Comparison of ENCODE assay signal across 38 cellular contexts in the genomic region with DNA sequence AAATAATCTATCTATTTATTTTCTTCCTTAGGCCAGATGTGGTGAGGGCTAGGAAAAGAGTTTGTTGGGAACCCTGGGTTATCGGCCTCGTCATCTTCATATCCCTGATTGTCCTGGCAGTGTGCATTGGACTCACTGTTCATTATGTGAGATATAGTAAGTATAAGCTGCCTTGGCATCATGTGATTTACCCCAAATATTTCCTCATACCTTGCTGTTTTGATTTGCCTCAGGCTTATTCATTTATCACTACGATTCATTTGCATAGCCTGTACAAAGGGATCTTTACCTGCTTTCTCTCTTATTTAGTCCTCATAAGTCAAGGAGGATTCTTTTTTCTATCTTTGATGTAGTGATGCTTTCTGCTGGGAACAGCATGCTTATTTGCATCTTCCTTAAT. TPM values are rescaled to one million over a fixed set of nuclear protein-coding genes. Genes with fewer than 3 reads are reported as not detected.
"Had no signal": no experiment of that assay in that cellular context is flagged by ENCODE, and none has a peak within 500 bp of the region (broad histone marks: within the 10 kb centered on the region; RNA-seq: fewer than 3 reads in every experiment).

No MANE protein-coding gene starts in this region.

- FAIRE-seq: astrocyte, TTC549 had no signal

- H3K36me3 ChIP-seq: adrenal gland, brain microvascular endothelial cell, breast epithelium, cardiac muscle cell, WERI-Rb-1 had no signal

- ATAC-seq: activated CD4-positive, alpha-beta T cell treated with anti-CD3 and anti-CD28 coated beads for 36 hours; activated CD4-positive, CD25-positive, alpha-beta regulatory T cell treated with anti-CD3 and anti-CD28 coated beads, Interleukin-2, amount 50 U/mL, for 24 hours; activated CD8-positive, alpha-beta memory T cell treated with anti-CD3 and anti-CD28 coated beads, Interleukin-2, amount 10 ng/mL, durations not matched to agents 7 days and 5 days; activated CD8-positive, alpha-beta T cell treated with anti-CD3 and anti-CD28 coated beads, Interleukin-2, amount 10 ng/mL, durations not matched to agents 7 days and 5 days; activated naive CD4-positive, alpha-beta T cell treated with anti-CD3 and anti-CD28 coated beads, Interleukin-2, amount 50 U/mL, for 72 hours; body of pancreas; T-cell; WTC11 had no signal

- H3K27me3 ChIP-seq: adrenal gland, body of pancreas, brain microvascular endothelial cell, breast epithelium, cardiac muscle cell had no signal

- DNase-seq: activated CD4-positive, alpha-beta memory T cell treated with anti-CD3 and anti-CD28 coated beads, Interleukin-2, amount 10 ng/mL, durations not matched to agents 7 days and 5 days; activated CD4-positive, alpha-beta T cell treated with anti-CD3 and anti-CD28 coated beads for 1 hour; activated CD4-positive, alpha-beta T cell treated with anti-CD3 and anti-CD28 coated beads for 36 hours; activated CD4-positive, alpha-beta T cell treated with anti-CD3 and anti-CD28 coated beads for 48 hours; activated CD4-positive, alpha-beta T cell treated with anti-CD3 and anti-CD28 coated beads, Interleukin-2, amount 10 ng/mL, durations not matched to agents 7 days and 5 days; activated CD4-positive, alpha-beta T cell treated with anti-CD3 and anti-CD28 coated beads, Interleukin-2, amount 50 U/mL, for 48 hours; activated CD4-positive, CD25-positive, alpha-beta regulatory T cell; activated CD8-positive, alpha-beta memory T cell treated with anti-CD3 and anti-CD28 coated beads for 24 hours; activated CD8-positive, alpha-beta memory T cell treated with anti-CD3 and anti-CD28 coated beads, Interleukin-2, amount 10 ng/mL, durations not matched to agents 7 days and 5 days; activated CD8-positive, alpha-beta memory T cell treated with anti-CD3 and anti-CD28 coated beads, Interleukin-2, amount 50 U/mL, for 48 hours; activated CD8-positive, alpha-beta T cell treated with anti-CD3 and anti-CD28 coated beads, Interleukin-2, amount 10 ng/mL, durations not matched to agents 7 days and 5 days; activated effector memory CD4-positive, alpha-beta T cell treated with Interleukin-2 at 50 U/mL for 16 hours; activated gamma-delta T cell; activated naive CD4-positive, alpha-beta T cell treated with anti-CD3 and anti-CD28 coated beads, Interleukin-2, amount 50 U/mL, for 16 hours; activated naive CD4-positive, alpha-beta T cell treated with Interleukin-2 at 50 U/mL for 16 hours; activated naive CD8-positive, alpha-beta T cell treated with anti-CD3 and anti-CD28 coated beads for 36 hours; activated T-cell treated with anti-CD3 and anti-CD28 coated beads, Interleukin-2, amount 50 U/mL, for 24 hours; activated T-cell treated with anti-CD3 and anti-CD28 coated beads, Interleukin-2, amount 50 U/mL, for 48 hours; adrenal gland; amniotic stem cell; aorta; body of pancreas; brain microvascular endothelial cell; caudate nucleus; cerebellar nuclear complex; T-cell; T-helper 2 cell; T-helper 9 cell; WERI-Rb-1 had no signal

- H3K4me3 ChIP-seq: adrenal gland, body of pancreas, breast epithelium, cardiac muscle cell had no signal

RNA-seq across cellular contexts. Expression of a gene that starts 14.5 kb away (rescaled TPM):
- total RNA-seq: activated CD4-positive, alpha-beta memory T cell treated with anti-CD3 and anti-CD28 coated beads, Interleukin-2, amount 10 ng/mL, durations not matched to agents 7 days and 5 days; activated CD4-positive, alpha-beta T cell treated with anti-CD3 and anti-CD28 coated beads, Interleukin-2, amount 10 ng/mL, durations not matched to agents 7 days and 5 days; activated CD8-positive, alpha-beta T cell treated with anti-CD3 and anti-CD28 coated beads, Interleukin-2, amount 10 ng/mL, durations not matched to agents 7 days and 5 days; activated T-helper 2 cell treated with anti-CD3 and anti-CD28 coated beads, Interferon-gamma antibody, Interleukin-2, Interleukin-4, amounts not matched to agents 10 μg/mL and 5 μg/mL and 100 μg/mL, durations not matched to agents 14 hours and 24 hours and 36 hours; adrenal gland; aorta; cardiac muscle cell; chondrocyte had no signal
